17 cellular contexts compared by ENCODE assay signal in the genomic region with DNA sequence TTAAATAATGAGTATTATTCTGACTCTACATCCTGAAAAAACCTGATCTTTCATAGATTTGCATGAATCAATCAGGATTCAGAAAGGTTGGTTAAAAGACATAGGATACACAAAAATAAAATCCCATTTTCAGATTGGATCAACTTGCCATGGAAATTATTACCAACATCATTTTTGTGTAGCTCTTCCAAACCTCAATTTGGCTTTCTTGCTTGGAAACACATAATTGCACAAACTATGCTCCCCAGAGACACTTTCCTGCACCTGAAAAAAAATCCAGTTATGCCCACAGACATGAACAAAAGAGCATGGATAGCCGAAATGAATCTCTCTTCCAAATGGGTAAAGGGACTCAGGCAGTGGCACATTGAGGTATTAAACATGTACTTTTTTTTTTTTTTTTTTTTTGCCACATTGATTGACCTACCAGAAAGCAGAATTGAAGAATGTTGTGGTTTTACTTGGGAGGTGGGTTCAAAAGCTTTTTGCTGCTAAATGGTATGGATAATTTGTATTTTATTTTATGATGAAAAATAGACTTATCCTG.
DNase-seq lines count a peak whose midpoint lies in the region; ATAC-seq and TF ChIP-seq lines count a peak whose summit lies in the region.
"Had no signal": no experiment of that assay in that cellular context is flagged by ENCODE, and none has a peak within 500 bp of the region (broad histone marks: within the 10 kb centered on the region; RNA-seq: fewer than 3 reads in every experiment).

No MANE protein-coding gene starts in this region.

- H3K27me3 Mint-ChIP-seq in nephron progenitor cell (ENCODE audit: low read depth, poor library complexity), result peaks cover 2% of the 10 kb centered on the region
- H3K27me3 Mint-ChIP-seq: B cell; CD4-positive, alpha-beta T cell had no signal

- POLR2A ChIA-PET in HEK293T (lab: Yijun Ruan, JAX), result interaction anchor here (1.5 kb wide), 1 partner anchor 136 kb away, joined by 3 read pairs; no protein-coding TSS in a partner anchor

- peak; percentile 30 for ATAC-seq in sciatic nerve
- ATAC-seq: GM12878 had no signal

- no peak overlapping the region for H3K4me3 Mint-ChIP-seq in nephron progenitor cell
- H3K4me3 Mint-ChIP-seq: B cell; CD4-positive, alpha-beta T cell had no signal

- H3K36me3 ChIP-seq in SK-N-MC (ENCODE audit: insufficient read depth, low read length), result no peaks in the 10 kb centered on the region
- H3K36me3 ChIP-seq: HAP-1 had no signal

- H3K27ac ChIP-seq in SK-N-MC, result 0 out of 2 replicates have a peak overlapping the region, but pooled peaks have one; percentile 64
- H3K27ac ChIP-seq: GM23248, HL-60 had no signal

- TF ChIP-seq CTCF in nephron progenitor cell (IDR thresholded peaks at IDR 0.05), result no peak

- no peak overlapping the region for H3K27ac Mint-ChIP-seq in nephron progenitor cell
- H3K27ac Mint-ChIP-seq: B cell; CD4-positive, alpha-beta T cell had no signal

- H3K9me3 ChIP-seq in SK-N-MC (ENCODE audit: low read depth, low read length), result peaks cover 4% of the 10 kb centered on the region; the same call in 1 of the 2 replicates
- H3K9me3 ChIP-seq: HAP-1 had no signal

- CTCF ChIA-PET in HEK293T (lab: Yijun Ruan, JAX), result no interaction called here

- H3K36me3 Mint-ChIP-seq in nephron progenitor cell (ENCODE audit: low read depth), result peaks cover 17% of the 10 kb centered on the region

- peaks cover 33% of the 10 kb centered on the region for H3K4me1 Mint-ChIP-seq in nephron progenitor cell
- H3K4me1 Mint-ChIP-seq: B cell had no signal

- H3K4me3 ChIP-seq in SK-N-MC, result 0 out of 2 replicates have a peak overlapping the region, but pooled peaks have one; percentile 28
- H3K4me3 ChIP-seq: GM12878, GM23248, HAP-1 had no signal

- intact Hi-C loops in sciatic nerve (cut with DNase I), result no loop called here

- DNase-seq in HEK293T (ENCODE audit: extremely low spot score) (no peak), SK-N-MC (ENCODE audit: low read depth, low spot score) (no peak), fibroblast of peridontal ligament (ENCODE audit: extremely low read depth) (peak; percentile 69), sciatic nerve (ENCODE audit: low spot score) (no peak), nephron progenitor cell (no peak), DMS153 treated with DMSO at 0.1 percent for 48 hours (lab: John Stamatoyannopoulos, UW; ENCODE audit: unreplicated experiment) (no peak), UCSD-AML1 (lab: John Stamatoyannopoulos, UW; ENCODE audit: unreplicated experiment) (no peak)
- DNase-seq: C1 segment of cervical spinal cord; Calu3; CD4-positive, alpha-beta T cell; DMS 273 treated with DMSO at 0.1 percent for 48 hours; DMS79; GM23248 had no signal

- H3K9ac ChIP-seq in SK-N-MC (ENCODE audit: insufficient read length), result no peak overlapping the region
- H3K9ac ChIP-seq: GM23248 had no signal

- H3K9me3 Mint-ChIP-seq in nephron progenitor cell, result peaks cover 28% of the 10 kb centered on the region
- H3K9me3 Mint-ChIP-seq: CD4-positive, alpha-beta T cell had no signal

TF ChIP-seq in HEK293T, 16 proteins besides CTCF, POLR2A, EP300 and RAD21:
- TF ChIP-seq CTBP1 (IDR thresholded peaks at IDR 0.05; ENCODE audit: borderline replicate concordance) (no peak), HDGF (IDR thresholded peaks at IDR 0.05; ENCODE audit: borderline replicate concordance) (no peak), ZNF384 (IDR thresholded peaks at IDR 0.05) (peak; percentile 74), FOXA1 (IDR thresholded peaks at IDR 0.05) (no peak), PKNOX1 (IDR thresholded peaks at IDR 0.05) (no peak)
